Comparison of ENCODE assay signal across 10 cellular contexts in genomic region chr10:110075726-110076125, GRCh38.
DNase-seq lines count a peak whose midpoint lies in the region; ATAC-seq and TF ChIP-seq lines count a peak whose summit lies in the region.
"Had no signal": no experiment of that assay in that cellular context is flagged by ENCODE, and none has a peak within 500 bp of the region (broad histone marks: within the 10 kb centered on the region; RNA-seq: fewer than 3 reads in every experiment).

No MANE protein-coding gene starts in this region.

- no peak overlapping the region for H2AFZ ChIP-seq in Loucy (ENCODE audit: low read length)

- H3K36me3 Mint-ChIP-seq in nephron (ENCODE audit: low read depth), result no peaks in the 10 kb centered on the region

- no peaks in the 10 kb centered on the region for H3K9me3 Mint-ChIP-seq in nephron

- H4K20me1 ChIP-seq in BLaER1 treated with 17β-estradiol and CSF1 and Interleukin-3, amounts not matched to agents 10 nM and 100 nM, result no peaks in the 10 kb centered on the region
- peaks cover 4% of the 10 kb centered on the region for H4K20me1 ChIP-seq in Loucy (ENCODE audit: insufficient read depth, low read length, poor library complexity, severe bottlenecking)

- no peak for DNase-seq in colonic mucosa
- DNase-seq in retina, result no peak
- DNase-seq in ecto neural progenitor cell (ENCODE audit: low spot score), result no peak

- H3K27ac ChIP-seq in BLaER1 treated with 17β-estradiol and CSF1 and Interleukin-3, amounts not matched to agents 10 nM and 100 nM, result peak overlapping the region; percentile 31 to 98 (median 95); a peak in 21 of 22 replicates
- peak overlapping the region; percentile 71 for H3K27ac ChIP-seq in colonic mucosa
- H3K27ac ChIP-seq: VCaP had no signal

- H3K27me3 Mint-ChIP-seq in nephron (ENCODE audit: low read depth), result no peaks in the 10 kb centered on the region

- peak overlapping the region; percentile 25 to 65 (median 55) for H3K4me3 Mint-ChIP-seq in nephron

- peaks cover 0 to 17% (median 0%) of the 10 kb centered on the region in 11 experiments; a peak in 5 of 22 replicates for H3K36me3 ChIP-seq in BLaER1 treated with 17β-estradiol and CSF1 and Interleukin-3, amounts not matched to agents 10 nM and 100 nM
- no peaks in the 10 kb centered on the region for H3K36me3 ChIP-seq in Loucy (ENCODE audit: insufficient read depth, low read length)
- no peaks in the 10 kb centered on the region for H3K36me3 ChIP-seq in colonic mucosa

- peaks cover 66% of the 10 kb centered on the region for H3K4me1 Mint-ChIP-seq in nephron

- peaks cover 83% of the 10 kb centered on the region for H3K79me2 ChIP-seq in Loucy (ENCODE audit: insufficient read depth, low read length)

- H3F3A ChIP-seq in Loucy (ENCODE audit: low read depth), result peaks cover 14% of the 10 kb centered on the region; the same call in 1 of the 2 replicates

- H3K4me3 ChIP-seq in BLaER1 treated with 17β-estradiol and CSF1 and Interleukin-3, amounts not matched to agents 10 nM and 100 nM, result no peak overlapping the region
- H3K4me3 ChIP-seq in Loucy (ENCODE audit: low read length, poor library complexity, severe bottlenecking) (peak overlapping the region; percentile 65), colonic mucosa (no peak overlapping the region)
- H3K4me3 ChIP-seq: skin epidermis had no signal

- no peaks in the 10 kb centered on the region for H3K27me3 ChIP-seq in BLaER1 treated with 17β-estradiol and CSF1 and Interleukin-3, amounts not matched to agents 10 nM and 100 nM
- no peaks in the 10 kb centered on the region for H3K27me3 ChIP-seq in Loucy (ENCODE audit: insufficient read depth, low read length, poor library complexity, severe bottlenecking)
- no peaks in the 10 kb centered on the region for H3K27me3 ChIP-seq in colonic mucosa

- TF ChIP-seq CTCF in Loucy (conservative IDR thresholded peaks at IDR 0.05; ENCODE audit: low read length), result no peak
- no peak for TF ChIP-seq CTCF in colonic mucosa (IDR thresholded peaks at IDR 0.05)
- no peak for TF ChIP-seq CTCF in nephron (IDR thresholded peaks at IDR 0.05; ENCODE audit: unreplicated experiment in 3 of 3)

- peak overlapping the region; percentile 82 to 96 (median 95) for H3K27ac Mint-ChIP-seq in nephron

- H3K9me3 ChIP-seq in BLaER1 treated with 17β-estradiol and CSF1 and Interleukin-3, amounts not matched to agents 10 nM and 100 nM (replicated peaks in 1 of 11), result peaks cover 0 to 32% (median 14%) of the 10 kb centered on the region in 11 experiments; a peak in 15 of 22 replicates
- H3K9me3 ChIP-seq in Loucy (ENCODE audit: insufficient read depth, low read depth, low read length) (no peaks in the 10 kb centered on the region), colonic mucosa (no peaks in the 10 kb centered on the region)

- ATAC-seq in GM21381 (IDR thresholded peaks at IDR 0.05; ENCODE audit: unreplicated experiment), result no peak
- ATAC-seq in GM18498 (IDR thresholded peaks at IDR 0.05; ENCODE audit: unreplicated experiment), result no peak

- intact Hi-C loops in colonic mucosa (cut with DNase I), result no loop called here

- H3K4me2 ChIP-seq in BLaER1 treated with 17β-estradiol and CSF1 and Interleukin-3, amounts not matched to agents 10 nM and 100 nM, result peak overlapping the region; percentile 59 to 88 (median 75)
- H3K4me2 ChIP-seq in Loucy (ENCODE audit: low read depth, low read length, poor library complexity, severe bottlenecking), result peak overlapping the region; percentile 83

- peak overlapping the region; percentile 48 to 84 (median 66); a peak in 21 of 22 replicates for H3K9ac ChIP-seq in BLaER1 treated with 17β-estradiol and CSF1 and Interleukin-3, amounts not matched to agents 10 nM and 100 nM
- H3K9ac ChIP-seq in Loucy (ENCODE audit: low read depth, low read length, poor library complexity, severe bottlenecking), result peak overlapping the region; percentile 1
- H3K9ac ChIP-seq in colonic mucosa (ENCODE audit: low read depth in 2 of 2, low read length in 2 of 2), result no peak overlapping the region

- H3K9me2 ChIP-seq in Loucy (replicated peaks; ENCODE audit: low read depth, low read length), result no peaks in the 10 kb centered on the region

- H3K4me1 ChIP-seq in BLaER1 treated with 17β-estradiol and CSF1 and Interleukin-3, amounts not matched to agents 10 nM and 100 nM, result peaks cover 62 to 96% (median 78%) of the 10 kb centered on the region in 10 experiments
- H3K4me1 ChIP-seq in Loucy (ENCODE audit: insufficient read depth, low read length, poor library complexity, severe bottlenecking) (peaks cover 79% of the 10 kb centered on the region), colonic mucosa (peaks cover 4% of the 10 kb centered on the region)

Comparison
In these comparisons a context has a peak if more than half of its experiments do, and no peak if none do; other contexts are left out.
1. H3K9ac ChIP-seq: peak in BLaER1 treated with 17β-estradiol and CSF1 and Interleukin-3, amounts not matched to agents 10 nM and 100 nM (11 of 11) and Loucy (single experiment); none in colonic mucosa (0 of 2).